ENCODE assay signal across 22 cellular contexts in the genomic region with DNA sequence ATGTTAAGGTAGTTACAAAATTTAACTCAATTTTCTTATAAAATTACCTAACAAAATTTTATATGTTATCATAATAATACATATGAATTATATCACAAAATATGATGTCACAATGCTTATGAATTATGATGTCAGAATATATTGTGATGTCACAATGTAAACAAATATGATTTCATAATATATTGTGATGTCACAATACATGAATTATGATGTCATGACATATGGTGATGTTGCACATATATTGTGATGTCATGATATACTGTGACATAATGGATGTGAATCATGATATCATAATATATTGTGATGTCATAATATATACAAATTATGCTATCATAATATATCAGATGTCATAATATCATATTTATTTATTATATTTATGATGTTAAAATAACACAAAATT.
DNase-seq lines count a peak whose midpoint lies in the region; ATAC-seq, FAIRE-seq and TF ChIP-seq lines count a peak whose summit lies in the region.
"Had no signal": no experiment of that assay in that cellular context is flagged by ENCODE, and none has a peak within 500 bp of the region (broad histone marks: within the 10 kb centered on the region; RNA-seq: fewer than 3 reads in every experiment).

No MANE protein-coding gene starts in this region.

- TF ChIP-seq CTCF in IMR-90 (conservative IDR thresholded peaks at IDR 0.05; ENCODE audit: low read depth, low read length) = no peak
- no peak for TF ChIP-seq CTCF in fibroblast of villous mesenchyme (IDR thresholded peaks at IDR 0.05; ENCODE audit: insufficient read depth, low read depth, low read length)
- TF ChIP-seq CTCF in BE2C (IDR thresholded peaks at IDR 0.05; ENCODE audit: low read depth, low read length) = no peak

- no peak overlapping the region for H3K4ac ChIP-seq in IMR-90 (ENCODE audit: low read depth, low read length)

- no peak overlapping the region for H4K8ac ChIP-seq in IMR-90 (ENCODE audit: low read depth in 2 of 2, low read length in 2 of 2)

- no peak for TF ChIP-seq POLR2A in IMR-90 (IDR thresholded peaks at IDR 0.05; ENCODE audit: low read depth, low read length)

- H3K4me2 ChIP-seq in IMR-90 (ENCODE audit: low read depth, low read length) = no peak overlapping the region
- H3K4me2 ChIP-seq: BLaER1 had no signal

- H3K4me1 ChIP-seq in IMR-90 (ENCODE audit: control insufficient read depth, insufficient read depth, low read length) = no peaks in the 10 kb centered on the region
- no peaks in the 10 kb centered on the region for H3K4me1 ChIP-seq in BE2C
- H3K4me1 ChIP-seq: BLaER1, Caco-2 had no signal

- H3K27me3 ChIP-seq in IMR-90 (ENCODE audit: control insufficient read depth, insufficient read depth, low read length) (no peaks in the 10 kb centered on the region), BE2C (no peaks in the 10 kb centered on the region)
- H3K27me3 ChIP-seq: BLaER1 had no signal

- no peak overlapping the region for H2BK20ac ChIP-seq in IMR-90 (ENCODE audit: low read depth, low read length)

- H3K4me3 ChIP-seq in IMR-90 (ENCODE audit: insufficient read depth, low read depth, low read length) = no peak overlapping the region
- H3K4me3 ChIP-seq in fibroblast of villous mesenchyme (ENCODE audit: low read depth, low read length) = no peak overlapping the region
- H3K4me3 ChIP-seq in BE2C (ENCODE audit: low read depth, low read length) = no peak overlapping the region
- H3K4me3 ChIP-seq: BLaER1 had no signal

- no peak overlapping the region for H2BK15ac ChIP-seq in IMR-90 (ENCODE audit: low read depth, low read length)

- H3K9me3 ChIP-seq in IMR-90 (ENCODE audit: control insufficient read depth, insufficient read depth, low read length) (peaks cover 9% of the 10 kb centered on the region), BE2C (peaks cover 11% of the 10 kb centered on the region)
- H3K9me3 ChIP-seq: Caco-2 had no signal

- H3K36me3 ChIP-seq in IMR-90 (ENCODE audit: control insufficient read depth, insufficient read depth, low read length) (no peaks in the 10 kb centered on the region), BE2C (no peaks in the 10 kb centered on the region)
- H3K36me3 ChIP-seq: BLaER1 had no signal

- no peak overlapping the region for H3K9ac ChIP-seq in IMR-90 (ENCODE audit: low read depth, low read length)
- H3K9ac ChIP-seq: BLaER1 had no signal

- H4K91ac ChIP-seq in IMR-90 (ENCODE audit: insufficient read depth, low read depth, low read length) = no peak overlapping the region

- H3K14ac ChIP-seq in IMR-90 (replicated peaks; ENCODE audit: low read depth, low read length) = no peak overlapping the region

- H3K9me1 ChIP-seq in IMR-90 (ENCODE audit: insufficient read depth, low read length) = no peaks in the 10 kb centered on the region

- no peak overlapping the region for H2AK5ac ChIP-seq in IMR-90 (ENCODE audit: low read depth, low read length)

- in situ Hi-C loops in IMR-90 (cut with MboI; ENCODE audit: low sequenced_read_pairs) (no loop called here), SK-MEL-5 (cut with HindIII; ENCODE audit: low pct_unique_long_range_greater_than_20kb, low sequenced_read_pairs) (no loop called here)

- H3K56ac ChIP-seq in IMR-90 (ENCODE audit: extremely low read depth, insufficient read depth, low read length) = no peak overlapping the region

- no peaks in the 10 kb centered on the region for H4K20me1 ChIP-seq in IMR-90 (ENCODE audit: insufficient read depth, low read length)
- H4K20me1 ChIP-seq: BLaER1 had no signal

- dilution Hi-C loops in IMR-90 (cut with HindIII; ENCODE audit: low sequenced_read_pairs, unreplicated experiment) = no loop called here

- H2BK5ac ChIP-seq in IMR-90 (ENCODE audit: low read depth, low read length, poor library complexity, severe bottlenecking) = no peak overlapping the region

- POLR2A ChIA-PET in IMR-90 (lab: Charles Lee; ENCODE audit: unreplicated experiment) = no interaction called here

- peak; percentile 77 for FAIRE-seq in G401.6 (lab: Jason Lieb, UNC)
- FAIRE-seq: GM18507 had no signal

- no peaks in the 10 kb centered on the region for H3K79me1 ChIP-seq in IMR-90 (ENCODE audit: low read depth in 1 of 2, low read length in 2 of 2)

- CTCF ChIA-PET in IMR-90 (lab: Yijun Ruan, JAX) = no interaction called here

- H2AFZ ChIP-seq in IMR-90 (replicated peaks; ENCODE audit: low read length, poor library complexity) = no peak overlapping the region

- no peak overlapping the region for H3K18ac ChIP-seq in IMR-90 (ENCODE audit: low read depth, low read length)

- intact Hi-C loops in IMR-90 (cut with micrococcal nuclease) = no loop called here

- ATAC-seq in IMR-90 (ENCODE audit: low read depth) = no peak
- no peak for ATAC-seq in GM19328 (IDR thresholded peaks at IDR 0.05; ENCODE audit: unreplicated experiment)
- ATAC-seq: Panc1, T-cell had no signal

- H2AK9ac ChIP-seq in IMR-90 (replicated peaks; ENCODE audit: low read depth, low read length, poor library complexity) = no peak overlapping the region

- no peak overlapping the region for H4K5ac ChIP-seq in IMR-90 (ENCODE audit: low read depth, low read length)

- BruUV-seq in IMR-90 (replicated peaks; lab: Mats Ljungman, UMichigan) = no TSS peak

- H3K23ac ChIP-seq in IMR-90 (ENCODE audit: low read depth, low read length) = no peak overlapping the region

- no peak for TF ChIP-seq RAD21 in IMR-90 (IDR thresholded peaks at IDR 0.05; ENCODE audit: low read length)

- no peak for DNase-seq in IMR-90
- peak; percentile 16 for DNase-seq in SK-MEL-5 (ENCODE audit: low read depth, low spot score)
- peak; percentile 0 for DNase-seq in fibroblast of villous mesenchyme (ENCODE audit: low read depth)
- DNase-seq in COLO829 (ENCODE audit: low spot score) = no peak
- DNase-seq in BE2C = no peak
- DNase-seq in stimulated activated CD4-positive, alpha-beta T cell treated with anti-CD3 and anti-CD28 coated beads, Interleukin-12 subunit alpha, Interleukin-12 subunit beta, amount 100 ng/mL, for 4 hours = no peak
- DNase-seq: Caco-2; CD4-positive, alpha-beta T cell; DMS 273 treated with DMSO at 0.1 percent for 48 hours; H7; HFFc6; Karpas-422; NCI-H1417; NCI-H1694 treated with DMSO at 0.1 percent for 48 hours; NCI-H510A; NCI-H748 treated with DMSO at 0.1 percent for 48 hours; T-cell had no signal

- H2BK120ac ChIP-seq in IMR-90 (ENCODE audit: low read depth, low read length) = no peak overlapping the region

- no peak overlapping the region for H3K27ac ChIP-seq in IMR-90 (ENCODE audit: insufficient read depth, low read length)
- H3K27ac ChIP-seq: BLaER1 had no signal

TF ChIP-seq in IMR-90, 13 proteins besides CTCF, POLR2A, EP300 and RAD21:
- peak; percentile 75 for TF ChIP-seq CEBPB (IDR thresholded peaks at IDR 0.05; ENCODE audit: low read depth, low read length)
- TF ChIP-seq MAZ (IDR thresholded peaks at IDR 0.05; ENCODE audit: borderline replicate concordance, low read depth, low read length) = no peak

Comparison
In these comparisons a context has a peak if more than half of its experiments do, and no peak if none do; other contexts are left out.
1. DNase-seq: peak in SK-MEL-5 (single experiment) and fibroblast of villous mesenchyme (single experiment); none in IMR-90 (single experiment), COLO829 (single experiment), BE2C (single experiment) and stimulated activated CD4-positive, alpha-beta T cell treated with anti-CD3 and anti-CD28 coated beads, Interleukin-12 subunit alpha, Interleukin-12 subunit beta, amount 100 ng/mL, for 4 hours (single experiment).